ENCODE assay signal across 8 cellular contexts in the genomic region with DNA sequence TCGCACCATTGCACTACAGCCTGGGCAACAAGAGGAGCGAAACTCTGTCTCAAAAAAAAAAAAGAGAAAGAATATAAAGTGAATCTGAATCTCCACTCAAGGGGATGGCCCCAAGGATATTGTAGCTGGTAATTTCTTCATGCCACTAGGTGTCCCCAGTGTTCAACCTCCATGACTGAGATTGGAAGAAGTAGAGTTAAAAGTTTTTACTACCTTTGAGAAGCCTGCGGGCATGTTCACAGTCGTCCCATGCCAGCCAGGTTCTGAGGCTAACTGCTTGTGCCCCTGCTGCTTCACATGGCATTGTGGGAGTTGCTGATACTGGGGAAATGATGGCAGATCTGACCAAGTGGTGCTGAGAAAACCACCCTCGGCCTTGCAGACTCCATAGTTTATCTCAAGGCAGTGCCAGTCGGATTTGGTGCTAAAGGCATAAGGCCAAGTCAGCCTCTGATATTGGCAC. TPM values are rescaled to one million over a fixed set of nuclear protein-coding genes. Genes with fewer than 3 reads are reported as not detected.
DNase-seq lines count a peak whose midpoint lies in the region; ATAC-seq and TF ChIP-seq lines count a peak whose summit lies in the region.

No MANE protein-coding gene starts in this region.

- no TSS peak for BruUV-seq in PC-9 (replicated peaks; lab: Mats Ljungman, UMichigan)

- CTCF ChIA-PET in CD4-positive, alpha-beta T cell (lab: Charles Lee) = interaction anchor here (0.7 to 0.8 kb wide), 3 partner anchors 10 to 94 kb away, joined by 3 to 7 read pairs (median 5); no protein-coding TSS in a partner anchor
- CTCF ChIA-PET in PC-9 (lab: Charles Lee) = interaction anchor here (0.6 to 2.6 kb wide), 10 partner anchors 9 to 469 kb away, joined by 3 to 23 read pairs (median 4); partner anchors contain the start of gene IPO9

- peaks cover 51% of the 10 kb centered on the region for H3F3A ChIP-seq in PC-9 (ENCODE audit: insufficient read depth, low read depth)

- peaks cover 33% of the 10 kb centered on the region for H3K36me3 Mint-ChIP-seq in CD4-positive, alpha-beta T cell (ENCODE audit: low read depth)

- no peak overlapping the region for H2AFZ ChIP-seq in PC-9

- intact Hi-C loops in CD4-positive, alpha-beta T cell (cut with DNase I, micrococcal nuclease) = loop anchor here in 1 of 2 experiments (5.0 kb wide), 2 partner anchors 94 to 259 kb away; no protein-coding TSS in a partner anchor
- intact Hi-C loops in PC-9 (cut with micrococcal nuclease; ENCODE audit: unreplicated experiment) (loop anchor here (5.0 kb wide), 1 partner anchor 94 kb away; no protein-coding TSS in a partner anchor), dorsolateral prefrontal cortex (cut with DNase I) (loop anchor here in 1 of 2 donors (5.0 kb wide), 1 partner anchor 46 kb away; no protein-coding TSS in a partner anchor)

- H3K9me3 Mint-ChIP-seq in CD4-positive, alpha-beta T cell = no peaks in the 10 kb centered on the region

- no peaks in the 10 kb centered on the region for H3K27me3 ChIP-seq in CD4-positive, alpha-beta T cell (ENCODE audit: control insufficient read depth, insufficient read depth, low read length)
- no peaks in the 10 kb centered on the region for H3K27me3 ChIP-seq in PC-9 (ENCODE audit: insufficient read depth, low read depth)
- H3K27me3 ChIP-seq in dorsolateral prefrontal cortex = no peaks in the 10 kb centered on the region

- no peaks in the 10 kb centered on the region for H4K20me1 ChIP-seq in PC-9 (ENCODE audit: insufficient read depth)

- no peak overlapping the region for H3K4me3 Mint-ChIP-seq in CD4-positive, alpha-beta T cell

- TF ChIP-seq CTCF in CD4-positive, alpha-beta T cell (IDR thresholded peaks at IDR 0.05) = peak; percentile 63
- TF ChIP-seq CTCF in GM20000 (IDR thresholded peaks at IDR 0.05; ENCODE audit: extremely low read depth, missing control alignments) (peak; percentile 38), PC-9 (conservative IDR thresholded peaks at IDR 0.05) (peak; percentile 79), dorsolateral prefrontal cortex (IDR thresholded peaks at IDR 0.05 in 54 of 56, conservative IDR thresholded peaks at IDR 0.05 in 2 of 56; ENCODE audit: low read depth in 1 of 56, partially characterized antibody in 56 of 56) (peak; percentile 63 to 87 (median 76))

- H3K9me2 ChIP-seq in PC-9 (ENCODE audit: insufficient read depth) = no peaks in the 10 kb centered on the region

- peaks cover 8% of the 10 kb centered on the region for H3K36me3 ChIP-seq in PC-9 (ENCODE audit: low read depth)

- no peaks in the 10 kb centered on the region for H3K4me1 Mint-ChIP-seq in CD4-positive, alpha-beta T cell (ENCODE audit: low read depth)

- H3K27ac ChIP-seq in CD4-positive, alpha-beta T cell (ENCODE audit: low read depth, low read length) = no peak overlapping the region
- H3K27ac ChIP-seq in PC-9 (no peak overlapping the region), dorsolateral prefrontal cortex (peak overlapping the region in 58 of 59 donors; percentile 0 to 91 (median 82))

- POLR2A ChIA-PET in CD4-positive, alpha-beta T cell (lab: Charles Lee) = no interaction called here
- POLR2A ChIA-PET in PC-9 (lab: Charles Lee; ENCODE audit: unreplicated experiment) = interaction anchor here (0.5 to 0.6 kb wide), 4 partner anchors 10 to 132 kb away, joined by 3 to 5 read pairs (median 4); partner anchors contain the start of gene ELF3

- no peak overlapping the region for H3K4me3 ChIP-seq in PC-9
- no peak overlapping the region for H3K4me3 ChIP-seq in dorsolateral prefrontal cortex

- H3K79me2 ChIP-seq in PC-9 (ENCODE audit: low read depth) = no peaks in the 10 kb centered on the region

- no peak overlapping the region for H3K4me2 ChIP-seq in PC-9

- no peak for ATAC-seq in CD4-positive, alpha-beta T cell (ENCODE audit: poor library complexity)
- ATAC-seq in GM21381 (IDR thresholded peaks at IDR 0.05; ENCODE audit: unreplicated experiment) = no peak

- H3K4me1 ChIP-seq in PC-9 (replicated peaks; ENCODE audit: insufficient read depth) = peaks cover 20% of the 10 kb centered on the region

- DNase-seq in CD4-positive, alpha-beta T cell = no peak
- peak; percentile 66 for DNase-seq in GM20000 (ENCODE audit: low spot score)
- peak; percentile 41 to 55 for DNase-seq in PC-9
- DNase-seq in dorsolateral prefrontal cortex = peak in 3 of 10 donors; percentile 40 to 51 (median 47)
- peak; percentile 64 for DNase-seq in midbrain (lab: John Stamatoyannopoulos, UW)
- no peak for DNase-seq in epidermal melanocyte (ENCODE audit: insufficient read length, low spot score)
- no peak for DNase-seq in hepatic stellate cell (ENCODE audit: low spot score)

- peak overlapping the region; percentile 27 for H3K27ac Mint-ChIP-seq in CD4-positive, alpha-beta T cell

- H3K27me3 Mint-ChIP-seq in CD4-positive, alpha-beta T cell = no peaks in the 10 kb centered on the region

- H3K9me3 ChIP-seq in CD4-positive, alpha-beta T cell (ENCODE audit: control insufficient read depth, low read length) = no peaks in the 10 kb centered on the region
- no peaks in the 10 kb centered on the region for H3K9me3 ChIP-seq in PC-9 (ENCODE audit: insufficient read depth, low read depth)

RNA-seq across cellular contexts. Expression of gene SHISA4, which starts 10.8 kb away (rescaled TPM):
- total RNA-seq in CD4-positive, alpha-beta T cell = under 1 TPM in 1 of 2 experiments, not detected in 1; 0.19 TPM
- total RNA-seq in PC-9 (2021) = 22.4 and 28.6 TPM in 2 replicates
- total RNA-seq in dorsolateral prefrontal cortex = 100 to 1,000 TPM in 87 of 120 experiments, 10 to 100 TPM in 33; 65.2 to 163 (median 110) TPM

RNA-seq across cellular contexts. Expression of gene IPO9, which starts 49.0 kb away (rescaled TPM):
- 10 to 100 TPM; 17.1 to 20.1 TPM for total RNA-seq in CD4-positive, alpha-beta T cell
- total RNA-seq in PC-9 (2021) = 67.3 and 76.2 TPM in 2 replicates
- 10 to 100 TPM; 39.9 to 70.3 (median 56.0) TPM for total RNA-seq in dorsolateral prefrontal cortex

Comparison
In these comparisons a context has a peak if more than half of its experiments do, and no peak if none do; other contexts are left out.
1. DNase-seq: peak in GM20000 (single experiment), PC-9 (2 of 2) and midbrain (single experiment); none in CD4-positive, alpha-beta T cell (0 of 10), epidermal melanocyte (single experiment) and hepatic stellate cell (single experiment).
2. H3K27ac ChIP-seq: peak in dorsolateral prefrontal cortex (58 of 59); none in CD4-positive, alpha-beta T cell (single experiment) and PC-9 (single experiment).
3. RNA of gene SHISA4, which starts 10.8 kb away (total RNA-seq): 65.2 to 163 TPM in dorsolateral prefrontal cortex and 22.4 to 28.6 TPM in PC-9; 0.19 TPM in CD4-positive, alpha-beta T cell; every median in the first group is over 10 times any median in the second.
4. Peak in every context shown above with its lines, with median percentiles within 50 percentile points of each other: CTCF ChIP-seq.